Comparison of ENCODE assay signal across 9 cellular contexts in genomic region chr9:101400120-101400519, GRCh38. TPM values are rescaled to one million over a fixed set of nuclear protein-coding genes. Genes with fewer than 3 reads are reported as not detected.
DNase-seq lines count a peak whose midpoint lies in the region; ATAC-seq and TF ChIP-seq lines count a peak whose summit lies in the region.
"Had no signal": no experiment of that assay in that cellular context is flagged by ENCODE, and none has a peak within 500 bp of the region (broad histone marks: within the 10 kb centered on the region; RNA-seq: fewer than 3 reads in every experiment).

No MANE protein-coding gene starts in this region.

- no peak overlapping the region for H3K56ac ChIP-seq in H9 (ENCODE audit: insufficient read length, low read depth, low read length)

- no peak overlapping the region for H2BK12ac ChIP-seq in H9 (ENCODE audit: insufficient read length, low read depth, low read length)

- DNase-seq in H9, result no peak
- DNase-seq in glomerular visceral epithelial cell (ENCODE audit: extremely low spot score), result peak; percentile 9
- DNase-seq in gastrocnemius medialis, result no peak
- DNase-seq in stimulated activated CD4-positive, alpha-beta T cell treated with anti-CD3 and anti-CD28 coated beads, Interleukin-2, amount 100 ng/mL, for 48 hours, result no peak
- DNase-seq in AG08396 (ENCODE audit: low spot score), result no peak

- H3K4ac ChIP-seq in H9 (ENCODE audit: low read depth, low read length), result no peak overlapping the region

- H3K18ac ChIP-seq in H9 (ENCODE audit: insufficient read length, low read depth, low read length), result no peak overlapping the region

- H4K8ac ChIP-seq in H9 (replicated peaks; ENCODE audit: insufficient read length, low read depth, low read length), result no peak overlapping the region

- peak overlapping the region; percentile 60 for H3K4me2 ChIP-seq in H9 (ENCODE audit: insufficient read depth, insufficient read length, low read length)

- peaks cover 2% of the 10 kb centered on the region for H4K20me1 ChIP-seq in H9 (ENCODE audit: control insufficient read depth, insufficient read depth, insufficient read length)

- H3K9ac ChIP-seq in H9 (ENCODE audit: extremely low read depth, insufficient read length, low read length), result no peak overlapping the region

- H3K27me3 ChIP-seq in H9 (ENCODE audit: insufficient read depth, low read length) (no peaks in the 10 kb centered on the region), gastrocnemius medialis (no peaks in the 10 kb centered on the region)

- H3K9me3 ChIP-seq in H9 (ENCODE audit: control insufficient read depth, low read depth, low read length) (no peaks in the 10 kb centered on the region), gastrocnemius medialis (peaks cover 0 to 2% (median 0%) of the 10 kb centered on the region in 3 donors)

- H2BK15ac ChIP-seq in H9 (ENCODE audit: low read depth, low read length), result no peak overlapping the region

- H3K27ac ChIP-seq in H9 (ENCODE audit: insufficient read length, low read depth, low read length) (no peak overlapping the region), gastrocnemius medialis (peak overlapping the region; percentile 86 to 97 (median 90))

- H2AK5ac ChIP-seq in H9 (ENCODE audit: insufficient read length, low read length), result no peak overlapping the region

- ATAC-seq in gastrocnemius medialis (no peak), GM19395 (IDR thresholded peaks at IDR 0.05; ENCODE audit: unreplicated experiment) (no peak), HG02763 (IDR thresholded peaks at IDR 0.05; ENCODE audit: unreplicated experiment) (no peak)

- H3K4me1 ChIP-seq in H9 (ENCODE audit: insufficient read depth, low read length), result no peaks in the 10 kb centered on the region
- H3K4me1 ChIP-seq in gastrocnemius medialis, result peaks cover 37 to 49% of the 10 kb centered on the region in 2 donors

- H3K79me1 ChIP-seq in H9 (ENCODE audit: insufficient read depth, low read depth, low read length, poor library complexity, severe bottlenecking), result peaks cover 7% of the 10 kb centered on the region

- peaks cover 18 to 20% of the 10 kb centered on the region in 2 experiments for H3K4me1 Mint-ChIP-seq in H9

- WGBS in H9 (ENCODE audit: extremely low coverage, insufficient read length, low lambda C conversion rate), result no CpG with 5 or more reads among the region's 5 CpGs

- in situ Hi-C loops in gastrocnemius medialis (cut with MboI; ENCODE audit: low sequenced_read_pairs in 4 of 4), result no loop called here

- no peak overlapping the region for H4K5ac ChIP-seq in H9 (ENCODE audit: insufficient read length, low read depth, low read length)

- no peak overlapping the region for H3K23ac ChIP-seq in H9 (ENCODE audit: insufficient read length, low read depth, low read length)

- peaks cover 0 to 63% of the 10 kb centered on the region in 2 donors for H3K36me3 ChIP-seq in gastrocnemius medialis

- intact Hi-C loops in gastrocnemius medialis (cut with DNase I; ENCODE audit: low total_unique reads), result loop anchor here (2.0 kb wide), 1 partner anchor 49 kb away; no protein-coding TSS in a partner anchor

- H3K79me2 ChIP-seq in H9 (ENCODE audit: insufficient read depth, low read length), result peaks cover 21% of the 10 kb centered on the region; the same call in 1 of the 2 replicates

- H3K36me3 Mint-ChIP-seq in H9 (ENCODE audit: insufficient read depth in 1 of 3, low read depth in 3 of 3), result peaks cover 69 to 75% (median 71%) of the 10 kb centered on the region in 3 experiments

- no peak overlapping the region for H2AFZ ChIP-seq in H9 (ENCODE audit: low read length)

- H2BK120ac ChIP-seq in H9 (ENCODE audit: low read depth, low read length, poor library complexity, severe bottlenecking), result no peak overlapping the region

- H3K14ac ChIP-seq in H9 (ENCODE audit: insufficient read depth, low read length), result no peak overlapping the region

- H4K91ac ChIP-seq in H9 (ENCODE audit: insufficient read length, low read depth, low read length), result no peak overlapping the region

- H3K27ac Mint-ChIP-seq in H9, result no peak overlapping the region

- H3K23me2 ChIP-seq in H9 (ENCODE audit: insufficient read length, low read depth, low read length, poor library complexity, severe bottlenecking), result peaks cover 3% of the 10 kb centered on the region

- TF ChIP-seq CTCF in H9 (conservative IDR thresholded peaks at IDR 0.05), result no peak
- TF ChIP-seq CTCF in WI38 (IDR thresholded peaks at IDR 0.05; ENCODE audit: low read depth, low read length), result no peak
- no peak for TF ChIP-seq CTCF in gastrocnemius medialis (IDR thresholded peaks at IDR 0.05 in 4 of 5, conservative IDR thresholded peaks at IDR 0.05 in 1 of 5)

- H3T11ph ChIP-seq in H9 (ENCODE audit: low read length), result no peak overlapping the region

- no peak overlapping the region for H2BK20ac ChIP-seq in H9 (ENCODE audit: low read depth, low read length, poor library complexity, severe bottlenecking)

- H3K9me3 Mint-ChIP-seq in H9, result peaks cover 14 to 27% of the 10 kb centered on the region in 2 experiments

- H3K4me3 ChIP-seq in WI38 (ENCODE audit: low read depth, low read length) (peak overlapping the region; percentile 74; the same call in 1 of the 2 replicates), gastrocnemius medialis (peak overlapping the region; percentile 63 to 85 (median 78))

- no peak for TF ChIP-seq POLR2A in gastrocnemius medialis (IDR thresholded peaks at IDR 0.05)

- H2BK5ac ChIP-seq in H9 (ENCODE audit: insufficient read length, low read length), result no peak overlapping the region

- no peaks in the 10 kb centered on the region; the same call in 1 of the 2 replicates for H3K27me3 Mint-ChIP-seq in H9 (ENCODE audit: low read depth)

- peak overlapping the region; percentile 24 to 97 for H3K4me3 Mint-ChIP-seq in H9

RNA-seq across cellular contexts. Expression of gene ZNF189, which starts 1.5 kb away (rescaled TPM):
- total RNA-seq in H9 (2021), result 14.9 and 15.8 TPM in 2 replicates
- 10 to 100 TPM in 3 of 4 donors, 1 to 10 TPM in 1; 9.7 to 42.8 (median 12.2) TPM for total RNA-seq in gastrocnemius medialis

RNA-seq across cellular contexts. Expression of gene MRPL50, which starts 1.7 kb away (rescaled TPM):
- total RNA-seq in H9 (2021), result 20.0 and 20.7 TPM in 2 replicates
- total RNA-seq in gastrocnemius medialis, result 10 to 100 TPM in 2 of 4 donors, 1 to 10 TPM in 2; 6.3 to 13.7 (median 10.2) TPM

RNA-seq across cellular contexts. Expression of gene BAAT, which starts 15.3 kb away (rescaled TPM):
- total RNA-seq in H9 (2021) (0.09 and 0.15 TPM in 2 replicates), gastrocnemius medialis (1 to 10 TPM in 3 of 4 donors, not detected in 1; 1.2 to 3.8 (median 1.3) TPM)
- total RNA-seq: urinary bladder had no signal

RNA-seq across cellular contexts. Expression of gene ALDOB, which starts 35.5 kb away (rescaled TPM):
- total RNA-seq in H9 (2021), result not detected in 2 replicates
- 1 to 10 TPM in 2 of 4 donors, not detected in 2; 5.1 to 8.7 TPM for total RNA-seq in gastrocnemius medialis
- total RNA-seq: urinary bladder had no signal
